Comparison of ENCODE assay signal across 1 cellular context in genomic region chr3:30612422-30613134, GRCh38.
TF ChIP-seq lines count a peak whose summit lies in the region.

No MANE protein-coding gene starts in this region.

TF ChIP-seq in H1, 55 proteins besides CTCF, POLR2A, EP300 and RAD21:
- TF ChIP-seq SP1 (IDR thresholded peaks at IDR 0.05; ENCODE audit: low read depth, low read length) (no peak), HDAC2 (IDR thresholded peaks at IDR 0.05; ENCODE audit: borderline replicate concordance in 1 of 2, low read depth in 2 of 2, low read length in 2 of 2) (no peak), MAFK (IDR thresholded peaks at IDR 0.05; ENCODE audit: low read depth, low read length) (no peak), TEAD4 (IDR thresholded peaks at IDR 0.05; ENCODE audit: low read depth, low read length) (no peak), TAF7 (optimal IDR thresholded peaks at IDR 0.05; ENCODE audit: borderline replicate concordance, low read depth, low read length) (no peak), CREB1 (IDR thresholded peaks at IDR 0.05) (no peak), BCL11A (IDR thresholded peaks at IDR 0.05; ENCODE audit: low read depth in 2 of 2, low read length in 2 of 2) (no peak), TCF12 (IDR thresholded peaks at IDR 0.05; ENCODE audit: low read depth, low read length) (no peak), SIX5 (IDR thresholded peaks at IDR 0.05; ENCODE audit: low read depth, low read length) (no peak), KDM5A (IDR thresholded peaks at IDR 0.05; ENCODE audit: low read length) (no peak), HDAC6 (IDR thresholded peaks at IDR 0.05; ENCODE audit: low read depth, low read length) (no peak), ATF3 (IDR thresholded peaks at IDR 0.05; ENCODE audit: insufficient read depth, low read depth, low read length) (no peak), ZNF274 (IDR thresholded peaks at IDR 0.05; ENCODE audit: borderline replicate concordance, extremely low read depth, low read length) (no peak), CHD7 (IDR thresholded peaks at IDR 0.05; ENCODE audit: insufficient replicate concordance, low read length) (no peak), E2F6 (IDR thresholded peaks at IDR 0.05) (no peak)
